In the genomic region with DNA sequence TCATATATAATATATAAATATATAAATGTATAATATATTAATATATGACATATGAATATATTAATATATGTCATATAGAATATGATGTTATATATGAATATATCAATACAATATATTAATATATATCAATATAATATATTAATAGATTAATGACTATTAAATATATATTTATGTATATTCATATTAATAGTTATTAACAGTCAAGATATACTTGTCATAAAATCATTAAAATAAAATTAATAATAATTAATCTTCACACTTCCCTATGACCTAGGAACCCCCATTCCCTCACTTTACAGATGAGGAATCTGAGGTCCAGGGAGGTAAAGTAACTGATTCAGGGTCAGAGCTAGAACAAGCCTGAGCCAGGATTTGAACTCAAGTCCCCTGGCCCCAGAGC, we compare ENCODE assay signal across 4 cellular contexts.
"Had no signal": no experiment of that assay in that cellular context is flagged by ENCODE, and none has a peak within 500 bp of the region (broad histone marks: within the 10 kb centered on the region; RNA-seq: fewer than 3 reads in every experiment).

No MANE protein-coding gene starts in this region.

- H3K27ac Mint-ChIP-seq: GM23338, H9 had no signal

- DNase-seq: H9, HCEC 1CT, IMR-90 had no signal

- H3K4me3 Mint-ChIP-seq: GM23338, H9 had no signal

- H3K9me3 Mint-ChIP-seq: GM23338, H9 had no signal

- H3K4me3 ChIP-seq: GM23338 had no signal
